1 cellular context compared by ENCODE assay signal in the genomic region with DNA sequence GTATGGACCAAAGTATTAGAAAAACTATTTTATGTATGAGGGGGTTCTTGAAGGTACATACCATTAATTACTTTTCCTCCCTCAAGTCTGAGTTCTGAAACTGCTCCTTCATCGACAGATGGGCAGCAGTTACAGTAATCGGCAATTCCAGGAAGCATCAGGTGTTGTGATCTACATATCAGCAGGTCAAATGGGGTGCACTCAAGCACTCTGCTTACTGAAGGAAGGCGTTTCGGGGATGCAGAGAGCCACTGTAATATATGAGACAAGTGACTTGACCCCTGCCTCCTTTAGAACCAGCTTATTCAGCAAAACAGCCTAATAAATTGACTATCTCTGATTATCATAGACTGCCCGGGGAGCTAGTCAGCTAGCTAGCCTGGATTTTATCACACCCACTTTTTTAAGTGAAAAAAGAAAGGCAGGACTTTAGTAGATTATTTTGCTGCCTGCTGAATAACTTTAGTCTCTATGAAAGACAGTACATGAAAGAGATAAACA.
TF ChIP-seq lines count a peak whose summit lies in the region.

No MANE protein-coding gene starts in this region.

TF ChIP-seq in GM12891, 5 proteins besides CTCF, POLR2A, EP300 and RAD21:
- TF ChIP-seq POU2F2 (IDR thresholded peaks at IDR 0.05; ENCODE audit: low read depth, low read length) (no peak), POLR2AphosphoS5 (IDR thresholded peaks at IDR 0.05; ENCODE audit: low read depth, low read length) (no peak), PAX5 (IDR thresholded peaks at IDR 0.05; ENCODE audit: insufficient read depth, low read length, severe bottlenecking) (no peak), SPI1 (IDR thresholded peaks at IDR 0.05; ENCODE audit: low read depth, low read length) (no peak), TAF1 (IDR thresholded peaks at IDR 0.05; ENCODE audit: low read depth, low read length) (no peak)
